In genomic region chr7:34175837-34176236, GRCh38 we compare ENCODE assay signal across 16 cellular contexts.
A peak's percentile ranks its signal among the peaks of the same experiment; 100 is the strongest.
DNase-seq lines count a peak whose midpoint lies in the region; ATAC-seq and TF ChIP-seq lines count a peak whose summit lies in the region.
"Had no signal": no experiment of that assay in that cellular context is flagged by ENCODE, and none has a peak within 500 bp of the region (broad histone marks: within the 10 kb centered on the region; RNA-seq: fewer than 3 reads in every experiment).

No MANE protein-coding gene starts in this region.

- H4K20me1 ChIP-seq in BLaER1, result no peaks in the 10 kb centered on the region
- no peaks in the 10 kb centered on the region for H4K20me1 ChIP-seq in PC-9 (ENCODE audit: insufficient read depth)

- no peak overlapping the region for H4K5ac ChIP-seq in mesendoderm (ENCODE audit: low read length)

- TF ChIP-seq CTCF in HEK293 (tag by site-specific recombination; IDR thresholded peaks at IDR 0.05) (no peak), PC-9 (conservative IDR thresholded peaks at IDR 0.05) (no peak)

- peaks cover 13% of the 10 kb centered on the region for H3K9me3 ChIP-seq in BLaER1
- H3K9me3 ChIP-seq in HEK293 (ENCODE audit: control insufficient read depth, insufficient read depth, low read depth, low read length), result no peaks in the 10 kb centered on the region
- no peaks in the 10 kb centered on the region for H3K9me3 ChIP-seq in PC-9 (ENCODE audit: insufficient read depth, low read depth)
- H3K9me3 ChIP-seq in right cardiac atrium (ENCODE audit: control insufficient read depth, low read length), result no peaks in the 10 kb centered on the region
- H3K9me3 ChIP-seq: HAP-1, Peyer's patch, SK-N-SH had no signal

- H3K79me2 ChIP-seq in PC-9 (ENCODE audit: low read depth) (no peaks in the 10 kb centered on the region), mesendoderm (ENCODE audit: control insufficient read depth, insufficient read depth, low read length) (no peaks in the 10 kb centered on the region)

- peak overlapping the region; percentile 75; the same call in 1 of the 2 replicates for H2AFZ ChIP-seq in PC-9

- H3K27me3 ChIP-seq in BLaER1 (no peaks in the 10 kb centered on the region), PC-9 (ENCODE audit: insufficient read depth, low read depth) (no peaks in the 10 kb centered on the region), mesendoderm (ENCODE audit: insufficient read depth, low read length, poor library complexity) (no peaks in the 10 kb centered on the region), right cardiac atrium (ENCODE audit: control insufficient read depth, insufficient read depth) (no peaks in the 10 kb centered on the region)
- H3K27me3 ChIP-seq: Peyer's patch had no signal

- H3K4me1 ChIP-seq in BLaER1 (peaks cover 40% of the 10 kb centered on the region), HEK293 (ENCODE audit: control insufficient read depth, insufficient read depth, low read length) (no peaks in the 10 kb centered on the region), PC-9 (replicated peaks; ENCODE audit: insufficient read depth) (no peaks in the 10 kb centered on the region), mesendoderm (ENCODE audit: control insufficient read depth, low read depth, low read length) (no peaks in the 10 kb centered on the region), right cardiac atrium (ENCODE audit: control insufficient read depth, insufficient read depth, low read length) (no peaks in the 10 kb centered on the region)
- H3K4me1 ChIP-seq: HAP-1, Peyer's patch had no signal

- POLR2A ChIA-PET in HEK293 (lab: Yijun Ruan, JAX) (no interaction called here), PC-9 (lab: Charles Lee; ENCODE audit: unreplicated experiment) (interaction anchor here (0.6 kb wide), 1 partner anchor 68 kb away, joined by 6 read pairs; no protein-coding TSS in a partner anchor)

- ATAC-seq in right cardiac atrium (no peak), GM19328 (IDR thresholded peaks at IDR 0.05; ENCODE audit: unreplicated experiment) (no peak)
- ATAC-seq: K562 had no signal

- no peak overlapping the region for H2BK5ac ChIP-seq in mesendoderm (ENCODE audit: low read length)

- no CpG with 5 or more reads among the region's 3 CpGs for WGBS in mesendoderm (ENCODE audit: extremely low coverage, insufficient coverage, low lambda C conversion rate)
- 85% methylated on average over 3 of the region's 3 CpGs for WGBS in right cardiac atrium

- H3K18ac ChIP-seq in mesendoderm (ENCODE audit: low read length), result no peak overlapping the region

- H3K9ac ChIP-seq in BLaER1 (no peak overlapping the region), mesendoderm (ENCODE audit: low read length) (no peak overlapping the region)
- H3K9ac ChIP-seq: SK-N-SH had no signal

- H3F3A ChIP-seq in PC-9 (ENCODE audit: insufficient read depth, low read depth), result no peaks in the 10 kb centered on the region

- H4K8ac ChIP-seq in mesendoderm (ENCODE audit: low read depth, low read length), result no peak overlapping the region

- H3K9me2 ChIP-seq in PC-9 (ENCODE audit: insufficient read depth), result no peaks in the 10 kb centered on the region; the same call in 1 of the 2 replicates
- H3K9me2 ChIP-seq: SK-N-SH had no signal

- H3K4me2 ChIP-seq in BLaER1 (no peak overlapping the region; the same call in 1 of the 2 replicates), PC-9 (peak overlapping the region; percentile 65), mesendoderm (ENCODE audit: low read length) (no peak overlapping the region)
- H3K4me2 ChIP-seq: SK-N-SH had no signal

- CTCF ChIA-PET in HEK293 (lab: Yijun Ruan, JAX) (no interaction called here), PC-9 (lab: Charles Lee) (no interaction called here)

- no peak overlapping the region for H2BK15ac ChIP-seq in mesendoderm (replicated peaks; ENCODE audit: low read depth)

- no peak overlapping the region for H3K23ac ChIP-seq in mesendoderm (ENCODE audit: low read length)

- DNase-seq in PC-9 (no peak), mesendoderm (no peak), GM03348 (ENCODE audit: low spot score) (no peak), NCI-H748 (lab: John Stamatoyannopoulos, UW; ENCODE audit: unreplicated experiment) (no peak), right cardiac atrium (no peak)
- DNase-seq: NCI-H187 treated with DMSO at 0.1 percent for 48 hours, NCI-H446, NCI-H82, Peyer's patch, Right ventricle myocardium superior, SK-N-SH had no signal

- H2BK120ac ChIP-seq in mesendoderm (ENCODE audit: low read depth, low read length), result no peak overlapping the region

- H3K4ac ChIP-seq in mesendoderm (ENCODE audit: low read depth, low read length), result no peak overlapping the region

- no peak overlapping the region for H3K56ac ChIP-seq in mesendoderm (ENCODE audit: low read length)

- intact Hi-C loops in PC-9 (cut with micrococcal nuclease; ENCODE audit: unreplicated experiment), result no loop called here
- intact Hi-C loops in right cardiac atrium (cut with DNase I), result no loop called here

- H3K4me3 ChIP-seq in BLaER1, result no peak overlapping the region
- no peak overlapping the region for H3K4me3 ChIP-seq in HEK293 (ENCODE audit: low read depth, low read length)
- H3K4me3 ChIP-seq in PC-9, result peak overlapping the region; percentile 54; the same call in 1 of the 2 replicates
- H3K4me3 ChIP-seq in mesendoderm (ENCODE audit: low read length), result no peak overlapping the region
- no peak overlapping the region for H3K4me3 ChIP-seq in right cardiac atrium (ENCODE audit: low read length)
- H3K4me3 ChIP-seq: HAP-1, K562, Peyer's patch had no signal

- TSS peak; percentile 69 for BruUV-seq in PC-9 (replicated peaks; lab: Mats Ljungman, UMichigan)

- no peaks in the 10 kb centered on the region for H3K79me1 ChIP-seq in mesendoderm (ENCODE audit: low read length)

- H3K36me3 ChIP-seq in BLaER1 (no peaks in the 10 kb centered on the region), HEK293 (ENCODE audit: control insufficient read depth in 2 of 2, insufficient read depth in 1 of 2, low read length in 2 of 2) (no peaks in the 10 kb centered on the region), PC-9 (ENCODE audit: low read depth) (no peaks in the 10 kb centered on the region), mesendoderm (ENCODE audit: control insufficient read depth, insufficient read depth, low read length) (no peaks in the 10 kb centered on the region)
- H3K36me3 ChIP-seq: HAP-1, Peyer's patch had no signal

- peak overlapping the region; percentile 55 for H2AK5ac ChIP-seq in mesendoderm (ENCODE audit: low read length)

- H3K27ac ChIP-seq in BLaER1 (peak overlapping the region; percentile 9; the same call in 1 of the 2 replicates), HEK293 (ENCODE audit: extremely low read depth, low read depth, low read length) (no peak overlapping the region), PC-9 (no peak overlapping the region), mesendoderm (ENCODE audit: low read depth, low read length) (no peak overlapping the region), right cardiac atrium (ENCODE audit: low read length) (no peak overlapping the region)
- H3K27ac ChIP-seq: Peyer's patch had no signal

TF ChIP-seq in HEK293, 187 proteins besides CTCF, POLR2A, EP300 and RAD21:
- TF ChIP-seq ZNF549 (tag by site-specific recombination; IDR thresholded peaks at IDR 0.05) (no peak), ZNF548 (tag by site-specific recombination; IDR thresholded peaks at IDR 0.05) (peak; percentile 90)
TF ChIP-seq in HEK293: peak in this region for 1.
